Comparison of ENCODE assay signal across 8 cellular contexts in genomic region chr7:66557214-66558200, GRCh38.
DNase-seq lines count a peak whose midpoint lies in the region; ATAC-seq and TF ChIP-seq lines count a peak whose summit lies in the region.

No MANE protein-coding gene starts in this region.

- peaks cover 0 to 4% of the 10 kb centered on the region in 2 donors for H3K4me1 ChIP-seq in lung (ENCODE audit: control insufficient read depth in 2 of 2, insufficient read depth in 2 of 2, low read length in 2 of 2)

- H3K4me3 Mint-ChIP-seq in CD14-positive monocyte: no peak overlapping the region

- H3K4me3 ChIP-seq in lung: no peak overlapping the region

- H3K27me3 ChIP-seq in lung (ENCODE audit: control insufficient read depth, insufficient read depth): no peaks in the 10 kb centered on the region

- peaks cover 36 to 74% of the 10 kb centered on the region in 2 donors for H3K36me3 Mint-ChIP-seq in CD14-positive monocyte

- H3K36me3 ChIP-seq in lung (ENCODE audit: control insufficient read depth in 2 of 2, insufficient read depth in 2 of 2, low read length in 2 of 2): peaks cover 15 to 33% of the 10 kb centered on the region in 2 donors

- DNase-seq in CD14-positive monocyte (ENCODE audit: low spot score) (peak; percentile 63), NCI-H1105 treated with DMSO at 0.1 percent for 48 hours (lab: John Stamatoyannopoulos, UW) (peak; percentile 5), dedifferentiated amniotic fluid mesenchymal stem cell (ENCODE audit: extremely low spot score) (peak; percentile 22), lung (ENCODE audit: low spot score) (peak; percentile 72)
- DNase-seq in activated CD4-positive, alpha-beta T cell treated with anti-CD3 and anti-CD28 coated beads, Interleukin-2, amount 50 U/mL, for 24 hours (ENCODE audit: low read depth in 1 of 2, low spot score in 1 of 2): peak; percentile 52 to 61
- DNase-seq in stimulated activated CD8-positive, alpha-beta memory T cell treated with anti-CD3 and anti-CD28 coated beads, Interleukin-12 subunit alpha, Interleukin-12 subunit beta, amount 100 ng/mL, for 1 hour (ENCODE audit: low read depth): peak; percentile 57

- TF ChIP-seq CTCF in CD14-positive monocyte (IDR thresholded peaks at IDR 0.05) (peak; percentile 96), lung (IDR thresholded peaks at IDR 0.05; ENCODE audit: control extremely low read depth, extremely low read depth) (peak; percentile 86)

- no peak overlapping the region for H3K27ac Mint-ChIP-seq in CD14-positive monocyte

- WGBS in lung, 2 donors: 57 to 61% methylated on average over 38 to 40 of the region's 40 CpGs

- H3K9me3 Mint-ChIP-seq in CD14-positive monocyte: no peaks in the 10 kb centered on the region

- intact Hi-C loops in CD14-positive monocyte (cut with micrococcal nuclease): no loop called here

- H3K27ac ChIP-seq in lung (ENCODE audit: low read depth in 1 of 2, low read length in 1 of 2): no peak overlapping the region

- peaks cover 0 to 3% (median 0%) of the 10 kb centered on the region in 3 donors for H3K27me3 Mint-ChIP-seq in CD14-positive monocyte (ENCODE audit: low read depth in 3 of 3)

- H3K9me3 ChIP-seq in lung (ENCODE audit: control insufficient read depth in 2 of 2, insufficient read depth in 1 of 2, low read length in 1 of 2): no peaks in the 10 kb centered on the region

- no peaks in the 10 kb centered on the region for H3K4me1 Mint-ChIP-seq in CD14-positive monocyte

- peak; percentile 71 for ATAC-seq in GM21529 (IDR thresholded peaks at IDR 0.05; ENCODE audit: unreplicated experiment)
- peak; percentile 82 for ATAC-seq in lung (ENCODE audit: insufficient read depth, low FRiP score)
- no peak for ATAC-seq in GM18517 (IDR thresholded peaks at IDR 0.05; ENCODE audit: unreplicated experiment)

Comparison
In these comparisons a context has a peak if more than half of its experiments do, and no peak if none do; other contexts are left out.
1. DNase-seq: peak in every context shown above with its lines; median percentile 72 in lung; 63 in CD14-positive monocyte; 57 in stimulated activated CD8-positive, alpha-beta memory T cell treated with anti-CD3 and anti-CD28 coated beads, Interleukin-12 subunit alpha, Interleukin-12 subunit beta, amount 100 ng/mL, for 1 hour; 56 in activated CD4-positive, alpha-beta T cell treated with anti-CD3 and anti-CD28 coated beads, Interleukin-2, amount 50 U/mL, for 24 hours; 22 in dedifferentiated amniotic fluid mesenchymal stem cell; 5 in NCI-H1105 treated with DMSO at 0.1 percent for 48 hours.